22 cellular contexts compared by ENCODE assay signal in genomic region chr12:15720299-15720698, GRCh38.
DNase-seq lines count a peak whose midpoint lies in the region; ATAC-seq and TF ChIP-seq lines count a peak whose summit lies in the region.
"Had no signal": no experiment of that assay in that cellular context is flagged by ENCODE, and none has a peak within 500 bp of the region (broad histone marks: within the 10 kb centered on the region; RNA-seq: fewer than 3 reads in every experiment).

No MANE protein-coding gene starts in this region.

- DNase-seq in MCF 10A (ENCODE audit: unreplicated experiment) (no peak), mammary epithelial cell (no peak), SK-MEL-5 (ENCODE audit: low read depth, low spot score) (peak; percentile 98), left colon (no peak), uterus (no peak), DMS79 treated with DMSO at 0.1 percent for 48 hours (lab: John Stamatoyannopoulos, UW) (no peak)
- no peak for DNase-seq in NK-92 treated with Interleukin-12 subunit alpha and Interleukin-12 subunit beta, amount 100 ng/mL, for 24 hours (lab: John Stamatoyannopoulos, UW)
- DNase-seq: activated CD4-positive, alpha-beta T cell treated with anti-CD3 and anti-CD28 coated beads, Interleukin-2, amount 50 U/mL, for 48 hours; activated gamma-delta T cell treated with Interleukin-2 at 50 U/mL for 16 hours; activated T-cell treated with anti-CD3 and anti-CD28 coated beads for 4 hours; C1 segment of cervical spinal cord; left ventricle myocardium superior; NCI-H1048; NCI-H2081 treated with DMSO at 0.1 percent for 48 hours; NCI-H524; SIG-M5; stimulated activated CD4-positive, alpha-beta T cell treated with anti-CD3 and anti-CD28 coated beads, Interleukin-2, amount 100 ng/mL, for 48 hours; stimulated activated naive CD8-positive, alpha-beta T cell treated with anti-CD3 and anti-CD28 coated beads, Interleukin-15, amount 100 ng/mL, for 72 hours; T-helper 17 cell; upper lobe of left lung had no signal

- intact Hi-C loops in MCF 10A (cut with micrococcal nuclease): no loop called here
- intact Hi-C loops in mammary epithelial cell (cut with micrococcal nuclease): no loop called here
- intact Hi-C loops in left colon (cut with DNase I, micrococcal nuclease): no loop called here
- intact Hi-C loops in uterus (cut with DNase I; ENCODE audit: low total_unique reads): no loop called here

- no peak overlapping the region for H3K4me2 ChIP-seq in mammary epithelial cell (ENCODE audit: insufficient read depth, low read depth, low read length)

- no peaks in the 10 kb centered on the region for H3K27me3 Mint-ChIP-seq in MCF 10A (ENCODE audit: insufficient read depth, unreplicated experiment)

- H3K4me3 Mint-ChIP-seq in MCF 10A (ENCODE audit: unreplicated experiment): no peak overlapping the region
- H3K4me3 Mint-ChIP-seq: stimulated activated naive CD8-positive, alpha-beta T cell treated with anti-CD3 and anti-CD28 coated beads, Interleukin-15, amount 100 ng/mL, for 72 hours; T-helper 17 cell had no signal

- BruUV-seq in MCF 10A (replicated peaks; lab: Mats Ljungman, UMichigan) (no TSS peak), mammary epithelial cell (replicated peaks; lab: Mats Ljungman, UMichigan) (no TSS peak)

- H2AFZ ChIP-seq in mammary epithelial cell (ENCODE audit: low read depth, low read length): no peak overlapping the region

- H3K9me3 ChIP-seq in mammary epithelial cell (replicated peaks; ENCODE audit: insufficient read depth, low read length): no peaks in the 10 kb centered on the region
- no peaks in the 10 kb centered on the region for H3K9me3 ChIP-seq in uterus
- H3K9me3 ChIP-seq: upper lobe of left lung had no signal

- no peaks in the 10 kb centered on the region for H4K20me1 ChIP-seq in mammary epithelial cell (ENCODE audit: insufficient read depth, low read length)

- CTCF ChIA-PET in MCF 10A (lab: Yijun Ruan, JAX): no interaction called here
- CTCF ChIA-PET in mammary epithelial cell (lab: Charles Lee; ENCODE audit: low non-redundant PET): no interaction called here

- H3K36me3 Mint-ChIP-seq in MCF 10A (ENCODE audit: insufficient read depth, unreplicated experiment): no peaks in the 10 kb centered on the region

- dilution Hi-C loops in mammary epithelial cell (cut with HindIII; ENCODE audit: low sequenced_read_pairs): no loop called here

- WGBS in mammary epithelial cell (ENCODE audit: low coverage, missing lambda C conversion rate): 100% methylated on average over 2 of the region's 2 CpGs

- H3K27me3 ChIP-seq in mammary epithelial cell (ENCODE audit: insufficient read depth, low read length): no peaks in the 10 kb centered on the region
- no peaks in the 10 kb centered on the region for H3K27me3 ChIP-seq in uterus
- H3K27me3 ChIP-seq: cardiac muscle cell, upper lobe of left lung had no signal

- no peak for TF ChIP-seq POLR2A in uterus (IDR thresholded peaks at IDR 0.05)

- peak; percentile 13 for ATAC-seq in left colon
- ATAC-seq in HG02885 (IDR thresholded peaks at IDR 0.05; ENCODE audit: poor library complexity, unreplicated experiment): no peak
- ATAC-seq: stimulated activated naive CD8-positive, alpha-beta T cell treated with anti-CD3 and anti-CD28 coated beads, Interleukin-15, amount 100 ng/mL, for 72 hours; T-helper 17 cell had no signal

- no peak overlapping the region for H3K9ac ChIP-seq in mammary epithelial cell (ENCODE audit: insufficient read depth, low read length)

- TF ChIP-seq CTCF in MCF 10A (IDR thresholded peaks at IDR 0.05; ENCODE audit: unreplicated experiment) (no peak), mammary epithelial cell (conservative IDR thresholded peaks at IDR 0.05 in 1 of 2, IDR thresholded peaks at IDR 0.05 in 1 of 2; ENCODE audit: extremely low read depth in 1 of 2, insufficient read depth in 1 of 2, low read depth in 1 of 2, low read length in 2 of 2) (no peak), uterus (IDR thresholded peaks at IDR 0.05) (no peak)

- in situ Hi-C loops in mammary epithelial cell (cut with MboI; ENCODE audit: low sequenced_read_pairs in 2 of 2): no loop called here
- in situ Hi-C loops in SK-MEL-5 (cut with HindIII; ENCODE audit: low pct_unique_long_range_greater_than_20kb, low sequenced_read_pairs): no loop called here

- no peak overlapping the region for H3K27ac ChIP-seq in mammary epithelial cell (ENCODE audit: insufficient read depth, low read depth, low read length)
- H3K27ac ChIP-seq in uterus: peak overlapping the region; percentile 65 to 71
- H3K27ac ChIP-seq: cardiac muscle cell had no signal

- peaks cover 46% of the 10 kb centered on the region for H3K4me1 Mint-ChIP-seq in MCF 10A (ENCODE audit: insufficient read depth, unreplicated experiment)
- H3K4me1 Mint-ChIP-seq: stimulated activated naive CD8-positive, alpha-beta T cell treated with anti-CD3 and anti-CD28 coated beads, Interleukin-15, amount 100 ng/mL, for 72 hours had no signal

- no peaks in the 10 kb centered on the region for H3K36me3 ChIP-seq in mammary epithelial cell (ENCODE audit: insufficient read depth, low read length)
- H3K36me3 ChIP-seq in uterus: no peaks in the 10 kb centered on the region
- H3K36me3 ChIP-seq: cardiac muscle cell, upper lobe of left lung had no signal

- H3K79me2 ChIP-seq in mammary epithelial cell (ENCODE audit: insufficient read depth, low read length): peaks cover 40% of the 10 kb centered on the region

- H3K4me1 ChIP-seq in mammary epithelial cell (ENCODE audit: insufficient read depth, low read length) (peaks cover 2% of the 10 kb centered on the region), uterus (peaks cover 0 to 9% of the 10 kb centered on the region in 2 donors)

- no peaks in the 10 kb centered on the region for H3K9me3 Mint-ChIP-seq in MCF 10A (ENCODE audit: unreplicated experiment)
- H3K9me3 Mint-ChIP-seq: stimulated activated naive CD8-positive, alpha-beta T cell treated with anti-CD3 and anti-CD28 coated beads, Interleukin-15, amount 100 ng/mL, for 72 hours had no signal

- H3K4me3 ChIP-seq in mammary epithelial cell (replicated peaks in 1 of 3; ENCODE audit: insufficient read depth in 1 of 3, low read depth in 2 of 3, low read length in 3 of 3) (no peak overlapping the region), uterus (no peak overlapping the region)
- H3K4me3 ChIP-seq: cardiac muscle cell, upper lobe of left lung had no signal

- H3K27ac Mint-ChIP-seq in MCF 10A (ENCODE audit: low read depth, unreplicated experiment): peak overlapping the region; percentile 80
- H3K27ac Mint-ChIP-seq: stimulated activated naive CD8-positive, alpha-beta T cell treated with anti-CD3 and anti-CD28 coated beads, Interleukin-15, amount 100 ng/mL, for 72 hours; T-helper 17 cell had no signal

- POLR2A ChIA-PET in MCF 10A (lab: Yijun Ruan, JAX): interaction anchor here (1.0 to 1.6 kb wide), 2 partner anchors 9 to 89 kb away, joined by 3 to 5 read pairs; no protein-coding TSS in a partner anchor
